Comparison of ENCODE assay signal across 22 cellular contexts in the genomic region with DNA sequence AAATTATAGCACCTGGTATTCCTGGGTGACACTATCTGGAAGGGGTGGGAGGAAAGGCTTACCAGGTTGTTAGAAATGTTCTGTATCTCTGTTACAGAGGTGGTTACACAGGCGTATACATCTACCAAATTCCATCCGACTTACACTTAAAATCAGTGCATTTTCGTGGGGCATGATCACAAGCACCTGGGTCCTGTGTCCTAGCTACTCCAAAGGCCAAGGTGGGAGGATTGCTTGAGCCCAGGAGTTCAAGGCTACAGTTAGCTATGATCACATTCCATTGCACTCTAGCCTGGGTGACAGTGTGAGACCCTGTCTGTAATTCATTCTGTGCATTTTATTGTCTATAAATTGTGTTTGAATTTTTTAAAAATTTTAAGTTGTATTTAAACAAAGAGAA.
"Had no signal": no experiment of that assay in that cellular context is flagged by ENCODE, and none has a peak within 500 bp of the region (broad histone marks: within the 10 kb centered on the region; RNA-seq: fewer than 3 reads in every experiment).

No MANE protein-coding gene starts in this region.

- H3K36me3 Mint-ChIP-seq: naive thymus-derived CD8-positive, alpha-beta T cell had no signal

- H3K27ac ChIP-seq: colonic mucosa, foreskin keratinocyte, skin epidermis, suprapubic skin, vagina had no signal

- H3K4me1 ChIP-seq: colonic mucosa, foreskin keratinocyte, vagina had no signal

- ATAC-seq: foreskin keratinocyte; left colon; mucosa of descending colon; naive thymus-derived CD8-positive, alpha-beta T cell had no signal

- H3K9me3 Mint-ChIP-seq: immature natural killer cell; naive thymus-derived CD8-positive, alpha-beta T cell; neural crest cell had no signal

- H3K27me3 ChIP-seq: colonic mucosa, foreskin keratinocyte, sigmoid colon, suprapubic skin, upper lobe of left lung, vagina had no signal

- H3K27ac Mint-ChIP-seq: endodermal cell; immature natural killer cell; naive thymus-derived CD8-positive, alpha-beta T cell had no signal

- H3K9me3 ChIP-seq: colonic mucosa, mucosa of descending colon, sigmoid colon, suprapubic skin, upper lobe of left lung, vagina had no signal

- H3K4me3 Mint-ChIP-seq: endodermal cell; immature natural killer cell; naive thymus-derived CD8-positive, alpha-beta T cell; neural crest cell had no signal

- H3K4me3 ChIP-seq: colonic mucosa, mucosa of descending colon, sigmoid colon, skin epidermis, suprapubic skin, upper lobe of left lung, vagina had no signal

- DNase-seq: caudate nucleus; colonic mucosa; dermis blood vessel endothelial cell; effector CD4-positive, alpha-beta T cell; endodermal cell; erythroblast; foreskin keratinocyte; immature natural killer cell; kidney; left colon; mammary epithelial cell; mucosa of descending colon; naive thymus-derived CD8-positive, alpha-beta T cell; sigmoid colon; stimulated activated CD4-positive, alpha-beta T cell treated with anti-CD3 and anti-CD28 coated beads, Interleukin-2, amount 100 ng/mL, for 24 hours; stimulated activated CD4-positive, alpha-beta T cell treated with anti-CD3 and anti-CD28 coated beads, Interleukin-4, amount 100 ng/mL, for 4 hours; stimulated activated naive CD4-positive, alpha-beta T cell; upper lobe of left lung had no signal

- H3K4me1 Mint-ChIP-seq: immature natural killer cell had no signal

- H3K36me3 ChIP-seq: colonic mucosa, suprapubic skin, upper lobe of left lung, vagina had no signal
